Comparison of ENCODE assay signal across 15 cellular contexts in genomic region chr1:29361686-29362085, GRCh38.
DNase-seq lines count a peak whose midpoint lies in the region; ATAC-seq and TF ChIP-seq lines count a peak whose summit lies in the region.
"Had no signal": no experiment of that assay in that cellular context is flagged by ENCODE, and none has a peak within 500 bp of the region (broad histone marks: within the 10 kb centered on the region; RNA-seq: fewer than 3 reads in every experiment).

No MANE protein-coding gene starts in this region.

- H3K4me2 ChIP-seq in H9 (ENCODE audit: insufficient read depth, insufficient read length, low read length) = no peak overlapping the region
- H3K4me2 ChIP-seq: BLaER1 treated with 17β-estradiol and CSF1 and Interleukin-3, amounts not matched to agents 10 nM and 100 nM; GM23338 had no signal

- no peak overlapping the region for H2BK20ac ChIP-seq in H9 (ENCODE audit: low read depth, low read length, poor library complexity, severe bottlenecking)

- peak; percentile 4 for DNase-seq in H9
- peak; percentile 20 for DNase-seq in ecto neural progenitor cell (ENCODE audit: low spot score)
- DNase-seq in islet precursor cell = peak; percentile 22
- no peak for DNase-seq in COLO829 (ENCODE audit: low spot score)
- no peak for DNase-seq in COLO668 (lab: John Stamatoyannopoulos, UW; ENCODE audit: unreplicated experiment)
- DNase-seq: CD8-positive, alpha-beta memory T cell; DMS153; DMS79; GDM1; H7; IMR-90 had no signal

- no peak overlapping the region for H2BK15ac ChIP-seq in H9 (ENCODE audit: low read depth, low read length)

- no peak overlapping the region for H3K18ac ChIP-seq in H9 (ENCODE audit: insufficient read length, low read depth, low read length)

- peaks cover 28 to 30% of the 10 kb centered on the region in 2 experiments for H3K4me1 Mint-ChIP-seq in H9
- no peaks in the 10 kb centered on the region for H3K4me1 Mint-ChIP-seq in stimulated activated memory B cell treated with anti-CD40 and anti-IgM and Interleukin-4, amounts not matched to agents 10 μg/mL and 1 μg/mL and 100 μg/mL, for 72 hours
- H3K4me1 Mint-ChIP-seq: B cell; CD8-positive, alpha-beta memory T cell had no signal

- H2BK12ac ChIP-seq in H9 (ENCODE audit: insufficient read length, low read depth, low read length) = no peak overlapping the region

- no peak overlapping the region for H3T11ph ChIP-seq in H9 (ENCODE audit: low read length)

- peaks cover 3% of the 10 kb centered on the region for H3K23me2 ChIP-seq in H9 (ENCODE audit: insufficient read length, low read depth, low read length, poor library complexity, severe bottlenecking)

- no peak overlapping the region for H2AFZ ChIP-seq in H9 (ENCODE audit: low read length)
- H2AFZ ChIP-seq: GM23338 had no signal

- no peaks in the 10 kb centered on the region for H3K79me1 ChIP-seq in H9 (ENCODE audit: insufficient read depth, low read depth, low read length, poor library complexity, severe bottlenecking)

- H2AK5ac ChIP-seq in H9 (ENCODE audit: insufficient read length, low read length) = no peak overlapping the region

- no peaks in the 10 kb centered on the region for H3K9me3 ChIP-seq in H9 (ENCODE audit: control insufficient read depth, low read depth, low read length)
- H3K9me3 ChIP-seq: BLaER1 treated with 17β-estradiol and CSF1 and Interleukin-3, amounts not matched to agents 10 nM and 100 nM had no signal

- H4K20me1 ChIP-seq in H9 (ENCODE audit: control insufficient read depth, insufficient read depth, insufficient read length) = no peaks in the 10 kb centered on the region
- H4K20me1 ChIP-seq: BLaER1 treated with 17β-estradiol and CSF1 and Interleukin-3, amounts not matched to agents 10 nM and 100 nM had no signal

- TF ChIP-seq CTCF in H9 (conservative IDR thresholded peaks at IDR 0.05) = no peak

- no peaks in the 10 kb centered on the region for H3K36me3 Mint-ChIP-seq in H9 (ENCODE audit: insufficient read depth in 1 of 3, low read depth in 3 of 3)
- H3K36me3 Mint-ChIP-seq in stimulated activated memory B cell treated with anti-CD40 and anti-IgM and Interleukin-4, amounts not matched to agents 10 μg/mL and 1 μg/mL and 100 μg/mL, for 72 hours = no peaks in the 10 kb centered on the region
- H3K36me3 Mint-ChIP-seq: CD8-positive, alpha-beta memory T cell had no signal

- WGBS in H9 (ENCODE audit: extremely low coverage, insufficient read length, low lambda C conversion rate) = no CpG with 5 or more reads among the region's 6 CpGs

- peaks cover 5% of the 10 kb centered on the region for H3K27me3 Mint-ChIP-seq in H9 (ENCODE audit: low read depth)
- H3K27me3 Mint-ChIP-seq in stimulated activated memory B cell treated with anti-CD40 and anti-IgM and Interleukin-4, amounts not matched to agents 10 μg/mL and 1 μg/mL and 100 μg/mL, for 72 hours = peaks cover 21% of the 10 kb centered on the region

- H3K4ac ChIP-seq in H9 (ENCODE audit: low read depth, low read length) = no peak overlapping the region

- ATAC-seq in stimulated activated memory B cell treated with anti-CD40 and anti-IgM and Interleukin-4, amounts not matched to agents 10 μg/mL and 1 μg/mL and 100 μg/mL, for 72 hours = peak; percentile 9
- ATAC-seq: GM23338 had no signal

- H3K27me3 ChIP-seq in H9 (ENCODE audit: insufficient read depth, low read length) = no peaks in the 10 kb centered on the region
- H3K27me3 ChIP-seq: BLaER1 treated with 17β-estradiol and CSF1 and Interleukin-3, amounts not matched to agents 10 nM and 100 nM had no signal

- H3K27ac ChIP-seq in H9 (ENCODE audit: insufficient read length, low read depth, low read length) = no peak overlapping the region
- H3K27ac ChIP-seq: BLaER1 treated with 17β-estradiol and CSF1 and Interleukin-3, amounts not matched to agents 10 nM and 100 nM had no signal

- H3K4me1 ChIP-seq in H9 (ENCODE audit: insufficient read depth, low read length) = no peaks in the 10 kb centered on the region

- no peaks in the 10 kb centered on the region for H3K79me2 ChIP-seq in H9 (ENCODE audit: insufficient read depth, low read length)

- H4K91ac ChIP-seq in H9 (ENCODE audit: insufficient read length, low read depth, low read length) = no peak overlapping the region

- H4K8ac ChIP-seq in H9 (replicated peaks; ENCODE audit: insufficient read length, low read depth, low read length) = no peak overlapping the region

- peak overlapping the region; percentile 5; the same call in 1 of the 2 replicates for H3K14ac ChIP-seq in H9 (ENCODE audit: insufficient read depth, low read length)

- H3K23ac ChIP-seq in H9 (ENCODE audit: insufficient read length, low read depth, low read length) = no peak overlapping the region

- H3K9ac ChIP-seq in H9 (ENCODE audit: extremely low read depth, insufficient read length, low read length) = no peak overlapping the region
- H3K9ac ChIP-seq: BLaER1 treated with 17β-estradiol and CSF1 and Interleukin-3, amounts not matched to agents 10 nM and 100 nM had no signal

- 0 out of 7 replicates have a peak overlapping the region, but pooled peaks of 1 of the 3 experiments have one; percentile 1 for H3K27ac Mint-ChIP-seq in H9
- H3K27ac Mint-ChIP-seq in stimulated activated memory B cell treated with anti-CD40 and anti-IgM and Interleukin-4, amounts not matched to agents 10 μg/mL and 1 μg/mL and 100 μg/mL, for 72 hours = no peak overlapping the region
- H3K27ac Mint-ChIP-seq: B cell; CD8-positive, alpha-beta memory T cell; GM23338 had no signal

- H3K9me3 Mint-ChIP-seq in H9 = no peaks in the 10 kb centered on the region
- H3K9me3 Mint-ChIP-seq in stimulated activated memory B cell treated with anti-CD40 and anti-IgM and Interleukin-4, amounts not matched to agents 10 μg/mL and 1 μg/mL and 100 μg/mL, for 72 hours = no peaks in the 10 kb centered on the region
- H3K9me3 Mint-ChIP-seq: CD8-positive, alpha-beta memory T cell; GM23338 had no signal

- H2BK120ac ChIP-seq in H9 (ENCODE audit: low read depth, low read length, poor library complexity, severe bottlenecking) = no peak overlapping the region

- no peak overlapping the region for H2BK5ac ChIP-seq in H9 (ENCODE audit: insufficient read length, low read length)

- H3K56ac ChIP-seq in H9 (ENCODE audit: insufficient read length, low read depth, low read length) = no peak overlapping the region

- H3K4me3 Mint-ChIP-seq in H9 = no peak overlapping the region
- H3K4me3 Mint-ChIP-seq in stimulated activated memory B cell treated with anti-CD40 and anti-IgM and Interleukin-4, amounts not matched to agents 10 μg/mL and 1 μg/mL and 100 μg/mL, for 72 hours = no peak overlapping the region
- H3K4me3 Mint-ChIP-seq: B cell; CD8-positive, alpha-beta memory T cell; GM23338 had no signal

- H4K5ac ChIP-seq in H9 (ENCODE audit: insufficient read length, low read depth, low read length) = no peak overlapping the region

Comparison
In these comparisons a context has a peak if more than half of its experiments do, and no peak if none do; other contexts are left out.
1. DNase-seq: peak in H9 (single experiment), ecto neural progenitor cell (single experiment) and islet precursor cell (single experiment); none in COLO829 (single experiment) and COLO668 (single experiment).